In genomic region chr2:177404243-177404642, GRCh38 we compare ENCODE assay signal across 22 cellular contexts. TPM values are rescaled to one million over a fixed set of nuclear protein-coding genes. Genes with fewer than 3 reads are reported as not detected.
DNase-seq lines count a peak whose midpoint lies in the region; ATAC-seq and TF ChIP-seq lines count a peak whose summit lies in the region.
"Had no signal": no experiment of that assay in that cellular context is flagged by ENCODE, and none has a peak within 500 bp of the region (broad histone marks: within the 10 kb centered on the region; RNA-seq: fewer than 3 reads in every experiment).

No MANE protein-coding gene starts in this region.

- no peak for TF ChIP-seq POLR2A in upper lobe of left lung (IDR thresholded peaks at IDR 0.05)

- intact Hi-C loops in left ventricle myocardium inferior (cut with micrococcal nuclease) = no loop called here

- H3K27me3 ChIP-seq in left ventricle myocardium inferior (ENCODE audit: low read depth) (no peaks in the 10 kb centered on the region), right atrium auricular region (no peaks in the 10 kb centered on the region), Loucy (ENCODE audit: insufficient read depth, low read length, poor library complexity, severe bottlenecking) (no peaks in the 10 kb centered on the region), endocrine pancreas (ENCODE audit: control insufficient read depth, insufficient read depth, low read length) (no peaks in the 10 kb centered on the region), neutrophil (no peaks in the 10 kb centered on the region), upper lobe of left lung (no peaks in the 10 kb centered on the region)
- H3K27me3 ChIP-seq: MG63 had no signal

- no peak overlapping the region for H3K9ac ChIP-seq in Loucy (ENCODE audit: low read depth, low read length, poor library complexity, severe bottlenecking)
- no peak overlapping the region for H3K9ac ChIP-seq in endocrine pancreas (ENCODE audit: control insufficient read depth, insufficient read depth, low read length)

- no peak for TF ChIP-seq CTCF in left ventricle myocardium inferior (IDR thresholded peaks at IDR 0.05; ENCODE audit: borderline replicate concordance)
- TF ChIP-seq CTCF in right atrium auricular region (IDR thresholded peaks at IDR 0.05) = no peak
- TF ChIP-seq CTCF in Loucy (conservative IDR thresholded peaks at IDR 0.05; ENCODE audit: low read length) = no peak
- no peak for TF ChIP-seq CTCF in neutrophil (IDR thresholded peaks at IDR 0.05)
- TF ChIP-seq CTCF in upper lobe of left lung (IDR thresholded peaks at IDR 0.05) = no peak

- no peaks in the 10 kb centered on the region for H3K9me2 ChIP-seq in Loucy (replicated peaks; ENCODE audit: low read depth, low read length)

- no peak for TF ChIP-seq EP300 in upper lobe of left lung (IDR thresholded peaks at IDR 0.05)

- no peak overlapping the region for H3K4me3 ChIP-seq in left ventricle myocardium inferior
- no peak overlapping the region for H3K4me3 ChIP-seq in right atrium auricular region
- H3K4me3 ChIP-seq in Loucy (ENCODE audit: low read length, poor library complexity, severe bottlenecking) = no peak overlapping the region
- peak overlapping the region; percentile 8 for H3K4me3 ChIP-seq in endocrine pancreas (ENCODE audit: control insufficient read depth, insufficient read depth, low read length)
- H3K4me3 ChIP-seq in neutrophil (ENCODE audit: low read depth in 1 of 2, low read length in 1 of 2) = no peak overlapping the region
- no peak overlapping the region for H3K4me3 ChIP-seq in upper lobe of left lung
- H3K4me3 ChIP-seq: HAP-1, MG63 had no signal

- WGBS in upper lobe of left lung, 2 donors = 77 to 93% methylated on average over 3 of the region's 3 CpGs

- H3K9me3 ChIP-seq in left ventricle myocardium inferior (replicated peaks) = no peaks in the 10 kb centered on the region
- H3K9me3 ChIP-seq in right atrium auricular region = no peaks in the 10 kb centered on the region
- no peaks in the 10 kb centered on the region; the same call in 1 of the 2 replicates for H3K9me3 ChIP-seq in Loucy (ENCODE audit: insufficient read depth, low read depth, low read length)
- H3K9me3 ChIP-seq in endocrine pancreas (ENCODE audit: control insufficient read depth, low read length) = no peaks in the 10 kb centered on the region
- H3K9me3 ChIP-seq in neutrophil = no peaks in the 10 kb centered on the region
- H3K9me3 ChIP-seq in upper lobe of left lung = no peaks in the 10 kb centered on the region
- H3K9me3 ChIP-seq: HAP-1 had no signal

- H3K27ac ChIP-seq in left ventricle myocardium inferior (replicated peaks) (peak overlapping the region; percentile 4), right atrium auricular region (no peak overlapping the region), neutrophil (peak overlapping the region; percentile 55), upper lobe of left lung (no peak overlapping the region)
- H3K27ac ChIP-seq: 22Rv1 had no signal

- peaks cover 100% of the 10 kb centered on the region for H3K79me2 ChIP-seq in Loucy (ENCODE audit: insufficient read depth, low read length)

- H3K36me3 ChIP-seq in left ventricle myocardium inferior = no peaks in the 10 kb centered on the region
- H3K36me3 ChIP-seq in right atrium auricular region = no peaks in the 10 kb centered on the region
- H3K36me3 ChIP-seq in Loucy (ENCODE audit: insufficient read depth, low read length) = peaks cover 6% of the 10 kb centered on the region; the same call in 1 of the 2 replicates
- H3K36me3 ChIP-seq in endocrine pancreas (ENCODE audit: control insufficient read depth, insufficient read depth, low read length) = no peaks in the 10 kb centered on the region
- no peaks in the 10 kb centered on the region for H3K36me3 ChIP-seq in neutrophil
- no peaks in the 10 kb centered on the region for H3K36me3 ChIP-seq in upper lobe of left lung
- H3K36me3 ChIP-seq: HAP-1, MG63 had no signal

- no peak for ATAC-seq in upper lobe of left lung (ENCODE audit: low FRiP score in 2 of 2)

- H3F3A ChIP-seq in Loucy (ENCODE audit: low read depth) = 0 out of 2 replicates have a peak, but pooled peaks cover 2% of the 10 kb centered on the region

- peaks cover 59% of the 10 kb centered on the region for H3K4me1 ChIP-seq in left ventricle myocardium inferior
- H3K4me1 ChIP-seq in right atrium auricular region = peaks cover 0 to 13% of the 10 kb centered on the region in 2 donors
- peaks cover 52% of the 10 kb centered on the region for H3K4me1 ChIP-seq in Loucy (ENCODE audit: insufficient read depth, low read length, poor library complexity, severe bottlenecking)
- H3K4me1 ChIP-seq in endocrine pancreas (ENCODE audit: control insufficient read depth, insufficient read depth, low read length) = peaks cover 29% of the 10 kb centered on the region
- H3K4me1 ChIP-seq in neutrophil (ENCODE audit: control insufficient read depth in 1 of 2, insufficient read depth in 1 of 2, low read depth in 1 of 2, low read length in 1 of 2) = peaks cover 55 to 72% of the 10 kb centered on the region in 2 experiments
- H3K4me1 ChIP-seq in upper lobe of left lung = peaks cover 5 to 18% (median 8%) of the 10 kb centered on the region in 4 donors
- H3K4me1 ChIP-seq: HAP-1 had no signal

- peaks cover 82% of the 10 kb centered on the region for H4K20me1 ChIP-seq in Loucy (ENCODE audit: insufficient read depth, low read length, poor library complexity, severe bottlenecking)

- no peak for DNase-seq in left ventricle myocardium inferior
- no peak for DNase-seq in right atrium auricular region (ENCODE audit: low spot score)
- DNase-seq in NCI-H1436 (lab: John Stamatoyannopoulos, UW) = no peak
- DNase-seq in cerebellar cortex (ENCODE audit: low spot score) = no peak
- no peak for DNase-seq in upper lobe of left lung
- DNase-seq: ACHN; CD4-positive, CD25-positive, alpha-beta regulatory T cell; DMS153; DND-41; GOT3; KBM-7; MG63; NCI-H1105 treated with DMSO at 0.1 percent for 48 hours; NCI-H2029; NCI-H446 treated with DMSO at 0.1 percent for 48 hours; NCI-H526; SHP77 treated with DMSO at 0.1 percent for 48 hours had no signal

- H3K4me2 ChIP-seq in Loucy (ENCODE audit: low read depth, low read length, poor library complexity, severe bottlenecking) = peak overlapping the region; percentile 45

- H2AFZ ChIP-seq in Loucy (ENCODE audit: low read length) = no peak overlapping the region

RNA-seq across cellular contexts. Expression of gene AGPS, which starts 11.7 kb away (rescaled TPM):
- total RNA-seq in left ventricle myocardium inferior = 26.4 TPM
- total RNA-seq in right atrium auricular region = 10 to 100 TPM; 12.3 to 17.8 TPM
- 10 to 100 TPM; 38.8 to 81.6 (median 50.0) TPM for total RNA-seq in upper lobe of left lung

Comparison
In these comparisons a context has a peak if more than half of its experiments do, and no peak if none do; other contexts are left out.
1. H3K27ac ChIP-seq: peak in left ventricle myocardium inferior (single experiment) and neutrophil (single experiment); none in right atrium auricular region (0 of 2) and upper lobe of left lung (0 of 4).